1 cellular context compared by ENCODE assay signal in genomic region chr16:47141773-47142468, GRCh38.
TF ChIP-seq lines count a peak whose summit lies in the region.

No MANE protein-coding gene starts in this region.

TF ChIP-seq in HepG2, 621 proteins besides CTCF, POLR2A, EP300 and RAD21 (continued from another document and continues in another):
- TF ChIP-seq SRSF9 (IDR thresholded peaks at IDR 0.05; ENCODE audit: borderline replicate concordance, insufficient read depth, low read depth, low read length, poor library complexity, severe bottlenecking) (no peak), JARID2 (CRISPR knock-in tag; IDR thresholded peaks at IDR 0.05; ENCODE audit: insufficient replicate concordance) (no peak), RBM39 (IDR thresholded peaks at IDR 0.05; ENCODE audit: low read depth, low read length, poor library complexity, severe bottlenecking) (no peak), NR2F1 (CRISPR knock-in tag; IDR thresholded peaks at IDR 0.05) (no peak), CSRNP1 (CRISPR knock-in tag; IDR thresholded peaks at IDR 0.05) (no peak), GABPB1 (CRISPR knock-in tag; IDR thresholded peaks at IDR 0.05) (no peak), CENPBD1 (CRISPR knock-in tag; IDR thresholded peaks at IDR 0.05; ENCODE audit: borderline replicate concordance, low read depth) (no peak), FOXO1 (CRISPR knock-in tag; IDR thresholded peaks at IDR 0.05) (no peak), ZNF616 (CRISPR knock-in tag; IDR thresholded peaks at IDR 0.05; ENCODE audit: low read depth) (no peak), ZNF205 (CRISPR knock-in tag; IDR thresholded peaks at IDR 0.05) (0 out of 2 replicates have a peak, but pooled peaks have one; percentile 30), ELF4 (CRISPR knock-in tag; IDR thresholded peaks at IDR 0.05; ENCODE audit: borderline replicate concordance) (no peak), ZNF775 (CRISPR knock-in tag; IDR thresholded peaks at IDR 0.05; ENCODE audit: borderline replicate concordance) (no peak), THYN1 (CRISPR knock-in tag; IDR thresholded peaks at IDR 0.05; ENCODE audit: borderline replicate concordance, low read depth) (no peak), HNRNPH1 (optimal IDR thresholded peaks at IDR 0.05; ENCODE audit: low read depth, low read length) (no peak), ZNF510 (CRISPR knock-in tag; IDR thresholded peaks at IDR 0.05; ENCODE audit: low read depth) (no peak), NR2C2 (CRISPR knock-in tag; IDR thresholded peaks at IDR 0.05; ENCODE audit: borderline replicate concordance) (peak; percentile 36; the same call in 1 of the 2 replicates), ZNF674 (CRISPR knock-in tag; IDR thresholded peaks at IDR 0.05; ENCODE audit: low read depth) (no peak), ZNF652 (CRISPR knock-in tag; IDR thresholded peaks at IDR 0.05; ENCODE audit: borderline replicate concordance, low read depth) (no peak), WIZ (CRISPR knock-in tag; IDR thresholded peaks at IDR 0.05) (no peak), ZNF672 (CRISPR knock-in tag; IDR thresholded peaks at IDR 0.05) (no peak), ZNF484 (CRISPR knock-in tag; IDR thresholded peaks at IDR 0.05; ENCODE audit: borderline replicate concordance, low read depth) (no peak), XRCC5 (optimal IDR thresholded peaks at IDR 0.05; ENCODE audit: low read length) (peak; percentile 99), ZSCAN9 (CRISPR knock-in tag; IDR thresholded peaks at IDR 0.05; ENCODE audit: borderline replicate concordance) (no peak), RXRA (CRISPR knock-in tag; IDR thresholded peaks at IDR 0.05) (no peak; the same call in 1 of the 2 replicates), ZNF33B (CRISPR knock-in tag; IDR thresholded peaks at IDR 0.05) (no peak), ZNF446 (CRISPR knock-in tag; IDR thresholded peaks at IDR 0.05) (no peak), BCL6 (CRISPR knock-in tag; IDR thresholded peaks at IDR 0.05) (peak; percentile 59; the same call in 1 of the 2 replicates), MYPOP (CRISPR knock-in tag; IDR thresholded peaks at IDR 0.05) (peak; percentile 26; the same call in 1 of the 2 replicates), EZH2 (conservative IDR thresholded peaks at IDR 0.05; ENCODE audit: low read depth, low read length) (peak; percentile 82; the same call in 1 of the 2 replicates), ZNF30 (CRISPR knock-in tag; IDR thresholded peaks at IDR 0.05) (no peak), JUN (CRISPR knock-in tag; IDR thresholded peaks at IDR 0.05) (no peak), ZNF644 (CRISPR knock-in tag; IDR thresholded peaks at IDR 0.05; ENCODE audit: low read depth) (peak; percentile 56; the same call in 1 of the 2 replicates), ZSCAN20 (CRISPR knock-in tag; IDR thresholded peaks at IDR 0.05; ENCODE audit: borderline replicate concordance) (no peak), ZNF768 (CRISPR knock-in tag; IDR thresholded peaks at IDR 0.05) (no peak), ZNF609 (CRISPR knock-in tag; IDR thresholded peaks at IDR 0.05; ENCODE audit: borderline replicate concordance) (no peak), JUNB (CRISPR knock-in tag; IDR thresholded peaks at IDR 0.05; ENCODE audit: borderline replicate concordance) (no peak), CENPT (CRISPR knock-in tag; IDR thresholded peaks at IDR 0.05; ENCODE audit: low read depth) (no peak), JDP2 (CRISPR knock-in tag; IDR thresholded peaks at IDR 0.05; ENCODE audit: borderline replicate concordance) (no peak), SNAI1 (CRISPR knock-in tag; IDR thresholded peaks at IDR 0.05; ENCODE audit: borderline replicate concordance) (no peak), ARHGAP35 (CRISPR knock-in tag; IDR thresholded peaks at IDR 0.05; ENCODE audit: borderline replicate concordance) (no peak), HNRNPUL1 (IDR thresholded peaks at IDR 0.05; ENCODE audit: low read depth, low read length) (no peak), ZFP62 (CRISPR knock-in tag; IDR thresholded peaks at IDR 0.05) (no peak), TBX2 (CRISPR knock-in tag; IDR thresholded peaks at IDR 0.05; ENCODE audit: borderline replicate concordance) (peak; percentile 43; the same call in 1 of the 2 replicates), ONECUT2 (CRISPR knock-in tag; IDR thresholded peaks at IDR 0.05) (no peak), POLR2AphosphoS2 (IDR thresholded peaks at IDR 0.05; ENCODE audit: low read depth, low read length) (no peak), POLR2AphosphoS5 (IDR thresholded peaks at IDR 0.05; ENCODE audit: low read depth, low read length) (no peak), ZNF432 (CRISPR knock-in tag; IDR thresholded peaks at IDR 0.05; ENCODE audit: borderline replicate concordance) (no peak), HIVEP1 (CRISPR knock-in tag; IDR thresholded peaks at IDR 0.05) (0 out of 2 replicates have a peak, but pooled peaks have one; percentile 30), ZNF530 (CRISPR knock-in tag; IDR thresholded peaks at IDR 0.05; ENCODE audit: low read depth) (no peak), ZNF589 (CRISPR knock-in tag; conservative IDR thresholded peaks at IDR 0.05) (no peak), ZBTB42 (CRISPR knock-in tag; IDR thresholded peaks at IDR 0.05) (no peak), ZNF232 (CRISPR knock-in tag; IDR thresholded peaks at IDR 0.05; ENCODE audit: borderline replicate concordance) (no peak)
- TF ChIP-seq, protein P1, sequence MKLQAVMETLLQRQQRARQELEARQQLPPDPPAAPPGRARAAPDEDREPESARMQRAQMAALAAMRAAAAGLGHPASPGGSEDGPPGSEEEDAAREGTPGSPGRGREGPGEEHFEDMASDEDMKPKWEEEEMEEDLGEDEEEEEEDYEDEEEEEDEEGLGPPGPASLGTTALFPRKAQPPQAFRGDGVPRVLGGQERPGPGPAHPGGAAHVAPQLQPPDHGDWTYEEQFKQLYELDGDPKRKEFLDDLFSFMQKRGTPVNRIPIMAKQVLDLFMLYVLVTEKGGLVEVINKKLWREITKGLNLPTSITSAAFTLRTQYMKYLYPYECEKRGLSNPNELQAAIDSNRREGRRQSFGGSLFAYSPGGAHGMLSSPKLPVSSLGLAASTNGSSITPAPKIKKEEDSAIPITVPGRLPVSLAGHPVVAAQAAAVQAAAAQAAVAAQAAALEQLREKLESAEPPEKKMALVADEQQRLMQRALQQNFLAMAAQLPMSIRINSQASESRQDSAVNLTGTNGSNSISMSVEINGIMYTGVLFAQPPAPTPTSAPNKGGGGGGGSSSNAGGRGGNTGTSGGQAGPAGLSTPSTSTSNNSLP (IDR thresholded peaks at IDR 0.05; ENCODE audit: low read depth, low read length): peak; percentile 67; the same call in 1 of the 2 replicates
- TF ChIP-seq, protein P2, sequence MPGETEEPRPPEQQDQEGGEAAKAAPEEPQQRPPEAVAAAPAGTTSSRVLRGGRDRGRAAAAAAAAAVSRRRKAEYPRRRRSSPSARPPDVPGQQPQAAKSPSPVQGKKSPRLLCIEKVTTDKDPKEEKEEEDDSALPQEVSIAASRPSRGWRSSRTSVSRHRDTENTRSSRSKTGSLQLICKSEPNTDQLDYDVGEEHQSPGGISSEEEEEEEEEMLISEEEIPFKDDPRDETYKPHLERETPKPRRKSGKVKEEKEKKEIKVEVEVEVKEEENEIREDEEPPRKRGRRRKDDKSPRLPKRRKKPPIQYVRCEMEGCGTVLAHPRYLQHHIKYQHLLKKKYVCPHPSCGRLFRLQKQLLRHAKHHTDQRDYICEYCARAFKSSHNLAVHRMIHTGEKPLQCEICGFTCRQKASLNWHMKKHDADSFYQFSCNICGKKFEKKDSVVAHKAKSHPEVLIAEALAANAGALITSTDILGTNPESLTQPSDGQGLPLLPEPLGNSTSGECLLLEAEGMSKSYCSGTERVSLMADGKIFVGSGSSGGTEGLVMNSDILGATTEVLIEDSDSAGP (CRISPR knock-in tag; IDR thresholded peaks at IDR 0.05; ENCODE audit: borderline replicate concordance): peak; percentile 56; the same call in 1 of the 2 replicates
- TF ChIP-seq, protein P3, sequence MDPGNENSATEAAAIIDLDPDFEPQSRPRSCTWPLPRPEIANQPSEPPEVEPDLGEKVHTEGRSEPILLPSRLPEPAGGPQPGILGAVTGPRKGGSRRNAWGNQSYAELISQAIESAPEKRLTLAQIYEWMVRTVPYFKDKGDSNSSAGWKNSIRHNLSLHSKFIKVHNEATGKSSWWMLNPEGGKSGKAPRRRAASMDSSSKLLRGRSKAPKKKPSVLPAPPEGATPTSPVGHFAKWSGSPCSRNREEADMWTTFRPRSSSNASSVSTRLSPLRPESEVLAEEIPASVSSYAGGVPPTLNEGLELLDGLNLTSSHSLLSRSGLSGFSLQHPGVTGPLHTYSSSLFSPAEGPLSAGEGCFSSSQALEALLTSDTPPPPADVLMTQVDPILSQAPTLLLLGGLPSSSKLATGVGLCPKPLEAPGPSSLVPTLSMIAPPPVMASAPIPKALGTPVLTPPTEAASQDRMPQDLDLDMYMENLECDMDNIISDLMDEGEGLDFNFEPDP (CRISPR knock-in tag; conservative IDR thresholded peaks at IDR 0.05): no peak
- TF ChIP-seq, protein P4, sequence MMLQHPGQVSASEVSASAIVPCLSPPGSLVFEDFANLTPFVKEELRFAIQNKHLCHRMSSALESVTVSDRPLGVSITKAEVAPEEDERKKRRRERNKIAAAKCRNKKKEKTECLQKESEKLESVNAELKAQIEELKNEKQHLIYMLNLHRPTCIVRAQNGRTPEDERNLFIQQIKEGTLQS (CRISPR knock-in tag; IDR thresholded peaks at IDR 0.05): no peak
- TF ChIP-seq, protein P5, sequence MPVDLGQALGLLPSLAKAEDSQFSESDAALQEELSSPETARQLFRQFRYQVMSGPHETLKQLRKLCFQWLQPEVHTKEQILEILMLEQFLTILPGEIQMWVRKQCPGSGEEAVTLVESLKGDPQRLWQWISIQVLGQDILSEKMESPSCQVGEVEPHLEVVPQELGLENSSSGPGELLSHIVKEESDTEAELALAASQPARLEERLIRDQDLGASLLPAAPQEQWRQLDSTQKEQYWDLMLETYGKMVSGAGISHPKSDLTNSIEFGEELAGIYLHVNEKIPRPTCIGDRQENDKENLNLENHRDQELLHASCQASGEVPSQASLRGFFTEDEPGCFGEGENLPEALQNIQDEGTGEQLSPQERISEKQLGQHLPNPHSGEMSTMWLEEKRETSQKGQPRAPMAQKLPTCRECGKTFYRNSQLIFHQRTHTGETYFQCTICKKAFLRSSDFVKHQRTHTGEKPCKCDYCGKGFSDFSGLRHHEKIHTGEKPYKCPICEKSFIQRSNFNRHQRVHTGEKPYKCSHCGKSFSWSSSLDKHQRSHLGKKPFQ (CRISPR knock-in tag; IDR thresholded peaks at IDR 0.05; ENCODE audit: insufficient replicate concordance): no peak
